In genomic region chr17:2595736-2596135, GRCh38 we compare ENCODE assay signal across 8 cellular contexts. TPM values are rescaled to one million over a fixed set of nuclear protein-coding genes. Genes with fewer than 3 reads are reported as not detected.
DNase-seq lines count a peak whose midpoint lies in the region; ATAC-seq and TF ChIP-seq lines count a peak whose summit lies in the region.

No MANE protein-coding gene starts in this region.

- intact Hi-C loops in PC-9 (cut with micrococcal nuclease; ENCODE audit: unreplicated experiment) = loop anchor here (10.0 kb wide), 1 partner anchor 79 kb away; no protein-coding TSS in a partner anchor

- peaks cover 41% of the 10 kb centered on the region for H3K4me1 ChIP-seq in PC-9 (replicated peaks; ENCODE audit: insufficient read depth)

- peak overlapping the region; percentile 95 for H3K4me2 ChIP-seq in PC-9

- CTCF ChIA-PET in PC-9 (lab: Charles Lee) = interaction anchor here (0.6 to 0.7 kb wide), 2 partner anchors 10 to 165 kb away, joined by 3 to 6 read pairs; no protein-coding TSS in a partner anchor

- H2AFZ ChIP-seq in PC-9 = no peak overlapping the region

- peaks cover 10% of the 10 kb centered on the region; the same call in 1 of the 2 replicates for H3F3A ChIP-seq in PC-9 (ENCODE audit: insufficient read depth, low read depth)

- H3K79me2 ChIP-seq in PC-9 (ENCODE audit: low read depth) = peaks cover 70% of the 10 kb centered on the region

- H3K9me2 ChIP-seq in PC-9 (ENCODE audit: insufficient read depth) = no peaks in the 10 kb centered on the region

- H3K27ac ChIP-seq in PC-9 = no peak overlapping the region; the same call in 1 of the 2 replicates

- DNase-seq in PC-9 (no peak), erythroblast (lab: John Stamatoyannopoulos, UW) (peak; percentile 9 to 31), retinal pigment epithelial cell (ENCODE audit: low read depth) (no peak), OCI-M2 (lab: John Stamatoyannopoulos, UW; ENCODE audit: unreplicated experiment) (no peak)
- no peak for DNase-seq in stimulated activated CD8-positive, alpha-beta memory T cell treated with anti-CD3 and anti-CD28 coated beads, Interleukin-4, amount 100 ng/mL, for 48 hours

- peaks cover 66% of the 10 kb centered on the region for H4K20me1 ChIP-seq in PC-9 (ENCODE audit: insufficient read depth)

- no peaks in the 10 kb centered on the region for H3K36me3 ChIP-seq in PC-9 (ENCODE audit: low read depth)

- POLR2A ChIA-PET in PC-9 (lab: Charles Lee; ENCODE audit: unreplicated experiment) = interaction anchor here (0.7 to 1.3 kb wide), 2 partner anchors 85 to 145 kb away, joined by 4 to 7 read pairs; no protein-coding TSS in a partner anchor

- no peaks in the 10 kb centered on the region for H3K9me3 ChIP-seq in PC-9 (ENCODE audit: insufficient read depth, low read depth)

- BruUV-seq in PC-9 (replicated peaks; lab: Mats Ljungman, UMichigan) = no TSS peak

- no peaks in the 10 kb centered on the region for H3K27me3 ChIP-seq in PC-9 (ENCODE audit: insufficient read depth, low read depth)

- TF ChIP-seq CTCF in GM12875 (IDR thresholded peaks at IDR 0.05; ENCODE audit: borderline replicate concordance, insufficient read depth, low read depth, low read length) (no peak), PC-9 (conservative IDR thresholded peaks at IDR 0.05) (no peak), retinal pigment epithelial cell (conservative IDR thresholded peaks at IDR 0.05; ENCODE audit: low read depth, low read length) (no peak)

- TF ChIP-seq POLR2A in erythroblast (IDR thresholded peaks at IDR 0.05; ENCODE audit: low read length) = no peak

- ATAC-seq in GM19023 (IDR thresholded peaks at IDR 0.05; ENCODE audit: unreplicated experiment) = no peak
- ATAC-seq in GM18907 (IDR thresholded peaks at IDR 0.05; ENCODE audit: unreplicated experiment) = no peak

- H3K4me3 ChIP-seq in GM12875 (ENCODE audit: low read depth, low read length) = peak overlapping the region; percentile 26
- H3K4me3 ChIP-seq in PC-9 = peak overlapping the region; percentile 81; the same call in 1 of the 2 replicates
- peak overlapping the region; percentile 94 for H3K4me3 ChIP-seq in retinal pigment epithelial cell (ENCODE audit: low read length)

RNA-seq across cellular contexts. Expression of gene PAFAH1B1, which starts 2.3 kb away (rescaled TPM):
- total RNA-seq in PC-9 (2021) = 152 and 159 TPM in 2 replicates

Comparison
In these comparisons a context has a peak if more than half of its experiments do, and no peak if none do; other contexts are left out.
1. H3K4me3 ChIP-seq: peak in every context shown above with its lines; median percentile 94 in retinal pigment epithelial cell; 81 in PC-9; 26 in GM12875.
2. DNase-seq: peak in erythroblast (2 of 2); none in PC-9 (0 of 2), retinal pigment epithelial cell (single experiment), stimulated activated CD8-positive, alpha-beta memory T cell treated with anti-CD3 and anti-CD28 coated beads, Interleukin-4, amount 100 ng/mL, for 48 hours (single experiment) and OCI-M2 (single experiment).